In the genomic region with DNA sequence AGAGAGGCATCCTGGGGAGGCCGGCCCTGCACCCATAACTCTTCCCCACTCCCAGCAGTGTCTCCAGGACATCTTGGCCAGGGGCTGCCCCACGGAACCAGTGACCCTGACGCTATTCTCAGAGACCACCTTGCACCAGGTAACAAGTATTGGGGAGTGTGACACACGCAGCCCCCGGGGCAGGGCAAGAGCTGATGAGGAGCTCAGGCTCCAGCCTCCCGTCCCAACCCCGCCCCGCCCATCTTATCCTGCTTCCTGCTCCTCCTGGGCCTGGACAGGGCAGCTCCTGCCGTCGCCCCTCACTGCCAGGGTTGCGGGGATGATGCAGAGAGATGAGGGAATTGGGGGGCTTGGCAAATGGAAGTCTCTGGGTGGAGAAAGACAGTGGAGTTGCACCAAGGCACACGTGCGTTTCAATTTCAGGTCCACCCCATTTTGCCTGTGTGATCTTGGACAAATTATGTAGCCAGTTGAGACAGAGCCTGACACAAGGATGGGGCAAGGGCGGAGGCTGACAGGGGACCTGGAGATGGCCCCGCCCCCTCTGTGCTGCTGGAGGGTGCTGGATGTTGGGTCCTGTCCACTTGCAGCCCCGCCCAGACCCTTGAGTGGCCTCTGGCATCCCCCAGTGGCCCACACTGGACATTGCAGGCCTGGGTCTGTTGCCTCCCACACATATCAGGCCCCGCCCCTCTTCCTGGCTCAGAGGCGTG, we compare ENCODE assay signal across 8 cellular contexts. TPM values are rescaled to one million over a fixed set of nuclear protein-coding genes. Genes with fewer than 3 reads are reported as not detected.
A peak's percentile ranks its signal among the peaks of the same experiment; 100 is the strongest.
DNase-seq lines count a peak whose midpoint lies in the region; ATAC-seq, FAIRE-seq and TF ChIP-seq lines count a peak whose summit lies in the region.

No MANE protein-coding gene starts in this region.

- no peak overlapping the region for H3K4me3 Mint-ChIP-seq in activated naive CD4-positive, alpha-beta T cell treated with anti-CD3 and anti-CD28 coated beads for 36 hours

- no peaks in the 10 kb centered on the region for H3K9me3 Mint-ChIP-seq in activated naive CD4-positive, alpha-beta T cell treated with anti-CD3 and anti-CD28 coated beads for 36 hours

- H3K27ac Mint-ChIP-seq in activated naive CD4-positive, alpha-beta T cell treated with anti-CD3 and anti-CD28 coated beads for 36 hours: no peak overlapping the region

- H3K4me3 ChIP-seq in pancreas: no peak overlapping the region

- peaks cover 17% of the 10 kb centered on the region for H3K27me3 Mint-ChIP-seq in activated naive CD4-positive, alpha-beta T cell treated with anti-CD3 and anti-CD28 coated beads for 36 hours (ENCODE audit: low read depth)

- no peaks in the 10 kb centered on the region for H3K36me3 Mint-ChIP-seq in activated naive CD4-positive, alpha-beta T cell treated with anti-CD3 and anti-CD28 coated beads for 36 hours (ENCODE audit: low read depth)

- H3K36me3 ChIP-seq in pancreas: no peaks in the 10 kb centered on the region

- peak; percentile 78 to 99 (median 96) for ATAC-seq in pancreas
- no peak for ATAC-seq in HG02970 (IDR thresholded peaks at IDR 0.05; ENCODE audit: low FRiP score, unreplicated experiment)

- peak; percentile 33 to 47 for DNase-seq in activated CD4-positive, alpha-beta T cell treated with anti-CD3 and anti-CD28 coated beads for 24 hours (ENCODE audit: low read depth in 2 of 2)
- no peak for DNase-seq in activated CD4-positive, alpha-beta T cell treated with anti-CD3 and anti-CD28 coated beads for 1 hour
- peak; percentile 85 for DNase-seq in HT1080 (ENCODE audit: low read depth)
- DNase-seq in RKO (ENCODE audit: low spot score): peak; percentile 82
- DNase-seq in activated naive CD4-positive, alpha-beta T cell treated with anti-CD3 and anti-CD28 coated beads for 36 hours: peak; percentile 70
- peak; percentile 84 for DNase-seq in glomerular visceral epithelial cell (ENCODE audit: extremely low spot score)
- DNase-seq in pancreas: peak; percentile 74 to 92 (median 85)

- FAIRE-seq in pancreas (lab: Jason Lieb, UNC): no peak

- peaks cover 2% of the 10 kb centered on the region for H3K4me1 Mint-ChIP-seq in activated naive CD4-positive, alpha-beta T cell treated with anti-CD3 and anti-CD28 coated beads for 36 hours (ENCODE audit: low read depth)

- H3K27me3 ChIP-seq in pancreas: no peaks in the 10 kb centered on the region

- no peaks in the 10 kb centered on the region for H3K4me1 ChIP-seq in pancreas

- no peaks in the 10 kb centered on the region for H3K9me3 ChIP-seq in pancreas

- intact Hi-C loops in activated naive CD4-positive, alpha-beta T cell treated with anti-CD3 and anti-CD28 coated beads for 36 hours (cut with micrococcal nuclease): loop anchor here (1.0 kb wide), 2 partner anchors 23 to 25 kb away; no protein-coding TSS in a partner anchor
- intact Hi-C loops in pancreas (cut with DNase I): no loop called here

- CTCF ChIA-PET in activated naive CD4-positive, alpha-beta T cell treated with anti-CD3 and anti-CD28 coated beads for 36 hours (lab: Charles Lee): interaction anchor here (1.3 to 1.7 kb wide), 2 partner anchors 24 to 38 kb away, joined by 3 to 4 read pairs; no protein-coding TSS in a partner anchor

- H3K27ac ChIP-seq in pancreas: no peak overlapping the region

- TF ChIP-seq CTCF in pancreas (IDR thresholded peaks at IDR 0.05): peak; percentile 79 to 98 (median 92)

- WGBS in pancreas, 2 donors: 53 to 58% methylated on average over 17 to 18 of the region's 18 CpGs

RNA-seq across cellular contexts. Expression of a gene that starts 10.7 kb away (rescaled TPM):
- total RNA-seq in HT1080 (2014; rRNA removed; shearing (Covaris generic)): not detected in 2 replicates
- not detected in 2 replicates for polyA plus RNA-seq in HT1080 (2015; cell fraction: cytosol; rRNA removed)
- polyA plus RNA-seq in HT1080 (2015; cell fraction: nucleus; rRNA removed): not detected in 2 replicates
- not detected for total RNA-seq in activated naive CD4-positive, alpha-beta T cell treated with anti-CD3 and anti-CD28 coated beads for 36 hours
- 1 to 10 TPM in 3 of 6 donors, under 1 TPM in 3; 0.67 to 2.9 (median 1.2) TPM for total RNA-seq in pancreas
- polyA plus RNA-seq in pancreas: 1 to 10 TPM; 5.4 to 9.3 TPM

RNA-seq across cellular contexts. Expression of a gene that starts 11.0 kb away (rescaled TPM):
- not detected in 2 replicates for total RNA-seq in HT1080 (2014; rRNA removed; shearing (Covaris generic))
- polyA plus RNA-seq in HT1080 (2015; cell fraction: cytosol; rRNA removed): not detected in 2 replicates
- 0.22 TPM in 1 of 2 replicates, not detected in the other for polyA plus RNA-seq in HT1080 (2015; cell fraction: nucleus; rRNA removed)
- total RNA-seq in activated naive CD4-positive, alpha-beta T cell treated with anti-CD3 and anti-CD28 coated beads for 36 hours: not detected
- 1 to 10 TPM in 1 of 6 donors, under 1 TPM in 5; 0.54 to 1.6 (median 0.74) TPM for total RNA-seq in pancreas
- polyA plus RNA-seq in pancreas: 1 to 10 TPM; 1.5 to 1.7 TPM

RNA-seq across cellular contexts. Expression of a gene that starts 14.7 kb away (rescaled TPM):
- total RNA-seq in HT1080 (2014; rRNA removed; shearing (Covaris generic)): not detected in 2 replicates
- not detected in 2 replicates for polyA plus RNA-seq in HT1080 (2015; cell fraction: cytosol; rRNA removed)
- polyA plus RNA-seq in HT1080 (2015; cell fraction: nucleus; rRNA removed): not detected in 2 replicates
- total RNA-seq in activated naive CD4-positive, alpha-beta T cell treated with anti-CD3 and anti-CD28 coated beads for 36 hours: not detected
- 1 to 10 TPM in 3 of 6 donors, under 1 TPM in 3; 0.65 to 4.8 (median 1.3) TPM for total RNA-seq in pancreas
- polyA plus RNA-seq in pancreas: 10 to 100 TPM in 1 of 2 donors, 1 to 10 TPM in 1; 4.1 to 10.9 TPM

RNA-seq across cellular contexts. Expression of a gene that starts 28.5 kb away (rescaled TPM):
- total RNA-seq in HT1080 (2014; rRNA removed; shearing (Covaris generic)): not detected in 2 replicates
- polyA plus RNA-seq in HT1080 (2015; cell fraction: cytosol; rRNA removed): not detected in 2 replicates
- not detected in 2 replicates for polyA plus RNA-seq in HT1080 (2015; cell fraction: nucleus; rRNA removed)
- not detected for total RNA-seq in activated naive CD4-positive, alpha-beta T cell treated with anti-CD3 and anti-CD28 coated beads for 36 hours
- not detected for total RNA-seq in pancreas
- polyA plus RNA-seq in pancreas: not detected

RNA-seq across cellular contexts. Expression of a gene that starts 40.9 kb away (rescaled TPM):
- 0.30 and 2.1 TPM in 2 replicates for total RNA-seq in HT1080 (2014; rRNA removed; shearing (Covaris generic))
- 3.5 and 3.6 TPM in 2 replicates for polyA plus RNA-seq in HT1080 (2015; cell fraction: cytosol; rRNA removed)
- polyA plus RNA-seq in HT1080 (2015; cell fraction: nucleus; rRNA removed): 0.79 and 1.2 TPM in 2 replicates
- not detected for total RNA-seq in activated naive CD4-positive, alpha-beta T cell treated with anti-CD3 and anti-CD28 coated beads for 36 hours
- 1 to 10 TPM in 3 of 6 donors, under 1 TPM in 3; 0.31 to 1.9 (median 1.2) TPM for total RNA-seq in pancreas
- polyA plus RNA-seq in pancreas: 10 to 100 TPM in 1 of 2 donors, 1 to 10 TPM in 1; 5.9 to 13.5 TPM
